ENCODE assay signal across 11 cellular contexts in the genomic region with DNA sequence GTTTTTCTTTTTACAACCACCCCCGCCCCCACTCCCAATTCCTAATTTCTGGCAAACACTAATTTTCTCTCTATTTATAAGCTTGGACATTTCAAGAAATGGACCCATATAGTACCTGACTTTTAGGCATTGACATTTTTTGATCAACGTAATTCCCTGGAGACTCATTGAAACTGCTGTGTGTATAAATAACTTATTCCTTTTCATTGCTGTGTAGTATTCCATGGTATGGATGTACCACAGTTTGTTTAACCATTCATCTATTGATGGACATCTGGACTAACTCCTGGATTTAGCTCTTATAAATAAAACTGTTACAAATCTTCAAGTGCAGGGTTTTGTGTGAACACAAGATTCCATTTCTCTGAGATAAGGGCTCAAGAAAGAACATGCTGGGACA. TPM values are rescaled to one million over a fixed set of nuclear protein-coding genes. Genes with fewer than 3 reads are reported as not detected.
"Had no signal": no experiment of that assay in that cellular context is flagged by ENCODE, and none has a peak within 500 bp of the region (broad histone marks: within the 10 kb centered on the region; RNA-seq: fewer than 3 reads in every experiment).

No MANE protein-coding gene starts in this region.

- H2AFZ ChIP-seq: GM23248, GM23338 had no signal

- H3K4me2 ChIP-seq: GM23338 had no signal

- H3K9ac ChIP-seq: GM23248 had no signal

- FAIRE-seq: H54 had no signal

- DNase-seq: GM23248, GOT3, H7, H9, HCEC 1CT, HFFc6 had no signal

- H3K4me3 ChIP-seq: GM23248, GM23338, HAP-1 had no signal

- ATAC-seq: GM23338, HCT116 had no signal

- H3K27ac ChIP-seq: GM23248 had no signal

- H3K4me1 ChIP-seq: HAP-1 had no signal

- H3K36me3 ChIP-seq: HAP-1 had no signal

RNA-seq across cellular contexts. Expression of gene RBFOX1, which starts 47.1 kb away (rescaled TPM):
- total RNA-seq: GM23248, H4, HFFc6 had no signal
- polyA plus RNA-seq: GM23248 had no signal
